Comparison of ENCODE assay signal across 8 cellular contexts in the genomic region with DNA sequence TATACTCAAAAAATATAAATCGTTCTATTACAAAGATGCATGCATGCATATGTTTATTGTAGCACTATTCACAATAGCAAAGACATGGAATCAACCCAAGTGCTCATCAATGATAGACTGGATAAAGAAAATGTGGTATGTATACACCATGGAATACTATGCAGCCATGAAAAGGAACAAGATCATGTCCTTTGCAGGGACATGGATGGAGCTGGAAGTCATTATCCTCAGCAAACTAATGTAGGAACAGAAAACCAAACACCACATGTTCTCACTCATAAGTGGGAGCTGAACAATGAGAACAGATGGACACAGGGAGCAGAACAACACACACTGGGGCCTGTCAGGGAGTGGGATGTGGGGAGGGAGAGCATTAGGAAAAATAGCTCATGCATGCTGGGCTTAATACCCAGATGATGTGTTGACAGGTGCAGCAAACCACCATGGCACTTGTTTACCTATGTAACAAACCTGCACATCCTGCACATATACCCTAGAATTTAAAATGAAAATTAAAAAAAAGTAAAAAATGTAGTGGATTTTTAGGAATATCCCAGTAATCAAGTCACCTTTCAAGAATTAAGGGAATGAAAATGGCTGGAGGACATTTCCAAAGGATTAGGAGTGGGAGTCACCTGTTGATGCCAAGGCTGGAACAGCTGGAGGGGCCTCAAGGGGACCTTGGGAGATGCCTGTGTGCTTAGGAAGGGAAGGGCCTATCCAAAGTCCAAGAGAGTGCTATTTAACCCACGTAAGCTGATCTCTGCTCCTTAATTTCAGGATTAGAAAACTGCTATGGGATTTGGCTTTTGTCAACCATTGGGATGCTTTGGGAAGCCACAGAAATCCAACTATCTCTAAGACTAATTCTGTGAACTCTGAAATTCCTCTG.
DNase-seq lines count a peak whose midpoint lies in the region; TF ChIP-seq lines count a peak whose summit lies in the region.
"Not testable (repeated sequence)": the region's sequence is repeated elsewhere in the genome, so short reads cannot be mapped to it uniquely, and the experiment has no call there.

No MANE protein-coding gene starts in this region.

- H2BK15ac ChIP-seq in mesendoderm (replicated peaks; ENCODE audit: low read depth) = peak overlapping the region; percentile 61

- not testable (repeated sequence) for H3K27me3 ChIP-seq in KMS-11 (ENCODE audit: insufficient read depth, low read depth); SJCRH30; hepatocyte; mesendoderm (ENCODE audit: insufficient read depth, low read length, poor library complexity); stomach

- H2BK5ac ChIP-seq in mesendoderm (ENCODE audit: low read length) = not testable (repeated sequence)

- peak overlapping the region; percentile 47 for H3K56ac ChIP-seq in mesendoderm (ENCODE audit: low read length)

- H4K8ac ChIP-seq in mesendoderm (ENCODE audit: low read depth, low read length) = not testable (repeated sequence)

- H3K27ac ChIP-seq in 22Rv1 = peak overlapping the region; percentile 82
- H3K27ac ChIP-seq in KMS-11; mesendoderm (ENCODE audit: low read depth, low read length): not testable (repeated sequence)
- H3K27ac ChIP-seq in SJCRH30 = peak overlapping the region; percentile 95
- H3K27ac ChIP-seq in hepatocyte = peak overlapping the region; percentile 90
- peak overlapping the region in 3 of 5 donors; percentile 80 to 85 (median 81) for H3K27ac ChIP-seq in stomach

- not testable (repeated sequence) for TF ChIP-seq EP300 in stomach (IDR thresholded peaks at IDR 0.05)

- not testable (repeated sequence) for H3K79me2 ChIP-seq in KMS-11 (ENCODE audit: insufficient read depth, low read depth); hepatocyte; mesendoderm (ENCODE audit: control insufficient read depth, insufficient read depth, low read length)

- WGBS in hepatocyte (ENCODE audit: low lambda C conversion rate, missing lambda C conversion rate) = 89% methylated on average over 2 of the region's 2 CpGs
- WGBS in mesendoderm (ENCODE audit: extremely low coverage, insufficient coverage, low lambda C conversion rate) = no CpG with 5 or more reads among the region's 2 CpGs
- WGBS in stomach, 5 donors = 84 to 96% (median 92%) methylated on average over 2 of the region's 2 CpGs

- H2BK120ac ChIP-seq in mesendoderm (ENCODE audit: low read depth, low read length) = peak overlapping the region; percentile 68

- H3K36me3 ChIP-seq in KMS-11 (ENCODE audit: insufficient read depth); SJCRH30; hepatocyte (replicated peaks; ENCODE audit: insufficient read depth, low read depth); mesendoderm (ENCODE audit: control insufficient read depth, insufficient read depth, low read length); stomach: not testable (repeated sequence)

- not testable (repeated sequence) for H2AK5ac ChIP-seq in mesendoderm (ENCODE audit: low read length)

- peak overlapping the region; percentile 80 for H3K18ac ChIP-seq in mesendoderm (ENCODE audit: low read length)

- H2AFZ ChIP-seq in KMS-11 (ENCODE audit: low read depth) = peak overlapping the region; percentile 81; the same call in 1 of the 2 replicates
- not testable (repeated sequence) for H2AFZ ChIP-seq in hepatocyte

- not testable (repeated sequence) for H4K20me1 ChIP-seq in KMS-11 (ENCODE audit: insufficient read depth); hepatocyte (ENCODE audit: insufficient read depth, poor library complexity, severe bottlenecking)

- not testable (repeated sequence) for H3K4me2 ChIP-seq in KMS-11; mesendoderm (ENCODE audit: low read length)
- peak overlapping the region; percentile 77 for H3K4me2 ChIP-seq in hepatocyte

- H3K4me1 ChIP-seq in KMS-11 (ENCODE audit: low read depth, poor library complexity, severe bottlenecking) (peaks cover 14% of the 10 kb centered on the region), SJCRH30 (peaks cover 12% of the 10 kb centered on the region), stomach (peaks cover 0 to 16% (median 12%) of the 10 kb centered on the region in 4 donors)
- H3K4me1 ChIP-seq in hepatocyte (ENCODE audit: insufficient read depth); mesendoderm (ENCODE audit: control insufficient read depth, low read depth, low read length): not testable (repeated sequence)

- DNase-seq in DMS 273 treated with DMSO at 0.1 percent for 48 hours (lab: John Stamatoyannopoulos, UW) (peak; percentile 16), NCI-H524 treated with DMSO at 0.1 percent for 48 hours (lab: John Stamatoyannopoulos, UW) (peak; percentile 79), SJCRH30 (peak; percentile 88 to 97)
- DNase-seq in hepatocyte (ENCODE audit: low spot score); mesendoderm; stomach: not testable (repeated sequence)

- intact Hi-C loops in stomach (cut with DNase I; ENCODE audit: low total_unique reads) = not testable (repeated sequence)

- not testable (repeated sequence) for H3K9ac ChIP-seq in KMS-11; mesendoderm (ENCODE audit: low read length)

- H3K9me3 ChIP-seq in SJCRH30 (replicated peaks); hepatocyte (ENCODE audit: low read depth); stomach: not testable (repeated sequence)

- not testable (repeated sequence) for H3K9me2 ChIP-seq in hepatocyte (replicated peaks; ENCODE audit: insufficient read depth)

- not testable (repeated sequence) for H3K23ac ChIP-seq in mesendoderm (ENCODE audit: low read length)

- not testable (repeated sequence) for TF ChIP-seq POLR2A in stomach (IDR thresholded peaks at IDR 0.05)

- TF ChIP-seq CTCF in 22Rv1 (IDR thresholded peaks at IDR 0.05); KMS-11 (conservative IDR thresholded peaks at IDR 0.05; ENCODE audit: low read depth, low read length); hepatocyte (IDR thresholded peaks at IDR 0.05; ENCODE audit: poor library complexity); stomach (IDR thresholded peaks at IDR 0.05): not testable (repeated sequence)

- not testable (repeated sequence) for H3K79me1 ChIP-seq in mesendoderm (ENCODE audit: low read length)

- peak overlapping the region; percentile 66 for H3K4ac ChIP-seq in mesendoderm (ENCODE audit: low read depth, low read length)

- H3K4me3 ChIP-seq in KMS-11 (IDR thresholded peaks at IDR 0.05; ENCODE audit: insufficient read depth, low read depth, low read length); SJCRH30; hepatocyte; mesendoderm (ENCODE audit: low read length); stomach: not testable (repeated sequence)

- H4K5ac ChIP-seq in mesendoderm (ENCODE audit: low read length) = not testable (repeated sequence)
